ENCODE assay signal across 11 cellular contexts in the genomic region with DNA sequence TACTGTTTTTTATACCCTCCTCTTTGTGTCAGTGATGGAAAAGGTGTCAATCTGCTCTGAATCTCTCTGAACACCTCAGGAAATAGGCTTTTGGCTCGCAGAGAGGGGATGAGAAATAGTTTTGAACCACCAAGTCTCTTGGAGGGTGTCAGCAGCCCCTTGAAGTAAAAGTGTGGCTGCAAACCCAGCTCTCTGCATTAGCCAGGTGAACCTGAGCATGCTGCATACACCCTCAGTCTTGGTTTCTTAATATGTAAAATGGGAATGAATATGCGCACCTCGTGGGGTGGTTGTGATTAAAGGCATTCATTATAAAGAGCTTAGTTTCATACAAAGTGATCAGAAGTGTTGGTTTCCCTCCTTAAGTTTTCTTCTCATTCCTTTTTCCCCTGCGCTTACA. TPM values are rescaled to one million over a fixed set of nuclear protein-coding genes. Genes with fewer than 3 reads are reported as not detected.
DNase-seq lines count a peak whose midpoint lies in the region; ATAC-seq and TF ChIP-seq lines count a peak whose summit lies in the region.
"Had no signal": no experiment of that assay in that cellular context is flagged by ENCODE, and none has a peak within 500 bp of the region (broad histone marks: within the 10 kb centered on the region; RNA-seq: fewer than 3 reads in every experiment).

No MANE protein-coding gene starts in this region.

- intact Hi-C loops in adrenal gland (cut with DNase I): no loop called here

- no peak for DNase-seq in activated T-cell treated with anti-CD3 and anti-CD28 coated beads, Interleukin-2, amount 50 U/mL, for 24 hours
- DNase-seq in activated T-cell treated with anti-CD3 and anti-CD28 coated beads for 4 hours (no peak), adrenal gland (no peak), thoracic aorta (ENCODE audit: low spot score) (no peak), A172 (ENCODE audit: low spot score) (no peak), NCI-H345 (lab: John Stamatoyannopoulos, UW) (no peak), LoVo (ENCODE audit: low spot score) (no peak)
- DNase-seq: activated effector memory CD4-positive, alpha-beta T cell treated with Interleukin-2 at 50 U/mL for 16 hours; mesenchymal stem cell; NCI-H187 treated with DMSO at 0.1 percent for 48 hours had no signal

- no peak for TF ChIP-seq POLR2A in adrenal gland (IDR thresholded peaks at IDR 0.05)

- peaks cover 24% of the 10 kb centered on the region for H3K36me3 Mint-ChIP-seq in activated T-cell treated with anti-CD3 and anti-CD28 coated beads, Interleukin-2, amount 50 U/mL, for 24 hours (ENCODE audit: low read depth)

- WGBS in adrenal gland, 4 donors: 88 to 94% (median 92%) methylated on average over 4 of the region's 4 CpGs

- no peaks in the 10 kb centered on the region for H3K27me3 ChIP-seq in adrenal gland
- H3K27me3 ChIP-seq in muscle layer of colon (ENCODE audit: control insufficient read depth in 1 of 2, insufficient read depth in 2 of 2, low read length in 2 of 2): no peaks in the 10 kb centered on the region
- no peaks in the 10 kb centered on the region for H3K27me3 ChIP-seq in thoracic aorta (replicated peaks; ENCODE audit: insufficient read depth)

- H3K36me3 ChIP-seq in adrenal gland (replicated peaks in 1 of 2) (no peaks in the 10 kb centered on the region), muscle layer of colon (ENCODE audit: insufficient read depth, low read length) (no peaks in the 10 kb centered on the region), thoracic aorta (no peaks in the 10 kb centered on the region)

- H3K9me3 ChIP-seq in adrenal gland (replicated peaks in 1 of 3) (no peaks in the 10 kb centered on the region), muscle layer of colon (ENCODE audit: low read length) (no peaks in the 10 kb centered on the region), thoracic aorta (no peaks in the 10 kb centered on the region)

- peak overlapping the region; percentile 85 for H3K4me3 Mint-ChIP-seq in activated T-cell treated with anti-CD3 and anti-CD28 coated beads, Interleukin-2, amount 50 U/mL, for 24 hours

- peaks cover 18 to 31% of the 10 kb centered on the region in 2 donors for H3K4me1 ChIP-seq in adrenal gland (replicated peaks in 1 of 2)
- H3K4me1 ChIP-seq in muscle layer of colon (ENCODE audit: insufficient read depth, low read length): peaks cover 34% of the 10 kb centered on the region
- peaks cover 25 to 53% of the 10 kb centered on the region in 2 donors for H3K4me1 ChIP-seq in thoracic aorta (ENCODE audit: control insufficient read depth in 1 of 2, low read depth in 2 of 2)

- no peaks in the 10 kb centered on the region for H3K27me3 Mint-ChIP-seq in activated T-cell treated with anti-CD3 and anti-CD28 coated beads, Interleukin-2, amount 50 U/mL, for 24 hours

- peak overlapping the region in 3 of 5 donors; percentile 96 to 99 (median 99) for H3K27ac ChIP-seq in adrenal gland
- no peak overlapping the region for H3K27ac ChIP-seq in muscle layer of colon (ENCODE audit: low read depth, low read length)
- H3K27ac ChIP-seq in thoracic aorta: peak overlapping the region; percentile 97

- no peaks in the 10 kb centered on the region for H3K9me3 Mint-ChIP-seq in activated T-cell treated with anti-CD3 and anti-CD28 coated beads, Interleukin-2, amount 50 U/mL, for 24 hours

- H3K4me1 Mint-ChIP-seq in activated T-cell treated with anti-CD3 and anti-CD28 coated beads, Interleukin-2, amount 50 U/mL, for 24 hours (ENCODE audit: low read depth): peaks cover 62% of the 10 kb centered on the region

- peak overlapping the region; percentile 96 for H3K27ac Mint-ChIP-seq in activated T-cell treated with anti-CD3 and anti-CD28 coated beads, Interleukin-2, amount 50 U/mL, for 24 hours

- no peak for ATAC-seq in thoracic aorta (ENCODE audit: insufficient number of reproducible peaks, low FRiP score, low read depth)

- H3K4me3 ChIP-seq in adrenal gland (no peak overlapping the region), muscle layer of colon (ENCODE audit: low read depth in 1 of 2, low read length in 2 of 2) (peak overlapping the region in 1 of 2 donors; percentile 84), thoracic aorta (peak overlapping the region; percentile 83)

- peak overlapping the region; percentile 80 for H3K9ac ChIP-seq in muscle layer of colon (ENCODE audit: low read length)

- no peak for TF ChIP-seq CTCF in adrenal gland (IDR thresholded peaks at IDR 0.05)
- TF ChIP-seq CTCF in thoracic aorta (IDR thresholded peaks at IDR 0.05): no peak

RNA-seq across cellular contexts. Expression of gene DHRS12, which starts 1.4 kb away (rescaled TPM):
- total RNA-seq in adrenal gland: 10 to 100 TPM in 4 of 8 donors, 1 to 10 TPM in 4; 4.3 to 16.6 (median 10.1) TPM
- polyA plus RNA-seq in adrenal gland: 10 to 100 TPM; 12.1 to 33.9 (median 28.6) TPM
- total RNA-seq in thoracic aorta: 10 to 100 TPM in 1 of 2 donors, 1 to 10 TPM in 1; 4.9 to 13.3 TPM
- total RNA-seq in A172 (2014; rRNA removed; shearing (Covaris generic)): 3.1 and 6.1 TPM in 2 replicates

RNA-seq across cellular contexts. Expression of gene TMEM272, which starts 39.7 kb away (rescaled TPM):
- total RNA-seq in adrenal gland: not detected
- polyA plus RNA-seq in adrenal gland: under 1 TPM in 2 of 3 donors, not detected in 1; 0.03 to 0.05 TPM
- not detected for total RNA-seq in thoracic aorta
- total RNA-seq in A172 (2014; rRNA removed; shearing (Covaris generic)): not detected in 2 replicates

RNA-seq across cellular contexts. Expression of gene CCDC70, which starts 56.5 kb away (rescaled TPM):
- not detected for total RNA-seq in adrenal gland
- polyA plus RNA-seq in adrenal gland: not detected
- total RNA-seq in thoracic aorta: not detected
- total RNA-seq in A172 (2014; rRNA removed; shearing (Covaris generic)): not detected in 2 replicates
